6 cellular contexts compared by ENCODE assay signal in the genomic region with DNA sequence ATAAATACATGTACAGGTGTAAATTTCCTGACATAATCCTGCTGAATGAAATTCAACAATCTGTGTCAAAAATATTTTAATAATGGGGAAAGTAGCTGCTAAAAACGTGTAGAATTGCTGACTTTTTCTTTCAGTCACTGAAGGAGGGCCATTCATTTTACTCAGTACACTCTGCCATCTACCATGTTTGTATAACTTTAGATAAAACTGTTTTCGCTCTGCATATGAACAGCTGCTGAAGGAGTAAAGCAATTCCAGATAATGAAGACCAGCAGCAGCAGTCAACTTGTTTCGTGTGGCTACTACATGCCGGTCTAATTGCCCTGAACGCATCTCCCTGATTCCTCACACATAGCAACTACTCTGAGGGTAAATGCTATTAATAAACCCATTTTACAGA.
"Had no signal": no experiment of that assay in that cellular context is flagged by ENCODE, and none has a peak within 500 bp of the region (broad histone marks: within the 10 kb centered on the region; RNA-seq: fewer than 3 reads in every experiment).

No MANE protein-coding gene starts in this region.

- ATAC-seq: HepG2, K562 had no signal

- H3K27me3 Mint-ChIP-seq: IgD-negative memory B cell had no signal

- DNase-seq: IMR-90 had no signal

- H3K4me3 ChIP-seq: K562 had no signal

- H3K36me3 Mint-ChIP-seq: IgD-negative memory B cell had no signal

- H3K27ac ChIP-seq: HL-60 had no signal

- FAIRE-seq: HepG2, HTR-8/SVneo, K562 had no signal

- H3K27ac Mint-ChIP-seq: IgD-negative memory B cell had no signal

- H3K4me3 Mint-ChIP-seq: IgD-negative memory B cell had no signal
